19 cellular contexts compared by ENCODE assay signal in genomic region chr1:201990427-201990826, GRCh38. TPM values are rescaled to one million over a fixed set of nuclear protein-coding genes. Genes with fewer than 3 reads are reported as not detected.
DNase-seq lines count a peak whose midpoint lies in the region; ATAC-seq and TF ChIP-seq lines count a peak whose summit lies in the region.
"Had no signal": no experiment of that assay in that cellular context is flagged by ENCODE, and none has a peak within 500 bp of the region (broad histone marks: within the 10 kb centered on the region; RNA-seq: fewer than 3 reads in every experiment).

No MANE protein-coding gene starts in this region.

- no peaks in the 10 kb centered on the region for H3K9me3 Mint-ChIP-seq in glutamatergic neuron (ENCODE audit: unreplicated experiment)
- H3K9me3 Mint-ChIP-seq: CD4-positive, CD25-positive, alpha-beta regulatory T cell; GM23338 had no signal

- peaks cover 4% of the 10 kb centered on the region for H3K27me3 Mint-ChIP-seq in glutamatergic neuron (ENCODE audit: unreplicated experiment)
- H3K27me3 Mint-ChIP-seq: CD4-positive, CD25-positive, alpha-beta regulatory T cell had no signal

- H3K36me3 ChIP-seq in cardiac muscle cell (peaks cover 35% of the 10 kb centered on the region), right lobe of liver (peaks cover 0 to 41% (median 14%) of the 10 kb centered on the region in 4 donors)

- H3K4me3 ChIP-seq in LNCaP clone FGC (ENCODE audit: low read depth, low read length) (no peak overlapping the region), cardiac muscle cell (no peak overlapping the region), right lobe of liver (no peak overlapping the region), dorsolateral prefrontal cortex (no peak overlapping the region)
- H3K4me3 ChIP-seq: GM23338 had no signal

- no peaks in the 10 kb centered on the region for H3K36me3 Mint-ChIP-seq in glutamatergic neuron (ENCODE audit: unreplicated experiment)

- H3K27ac ChIP-seq in cardiac muscle cell (peak overlapping the region; percentile 43), right lobe of liver (no peak overlapping the region), dorsolateral prefrontal cortex (no peak overlapping the region)
- H3K27ac ChIP-seq: HL-60 had no signal

- ATAC-seq in right lobe of liver (peak; percentile 88 to 96 (median 90)), HG03108 (IDR thresholded peaks at IDR 0.05; ENCODE audit: unreplicated experiment) (no peak)
- ATAC-seq: GM23338 had no signal

- no peaks in the 10 kb centered on the region for H3K27me3 ChIP-seq in cardiac muscle cell
- no peaks in the 10 kb centered on the region for H3K27me3 ChIP-seq in right lobe of liver
- no peaks in the 10 kb centered on the region for H3K27me3 ChIP-seq in dorsolateral prefrontal cortex

- peak; percentile 63 for DNase-seq in LNCaP clone FGC (ENCODE audit: low read depth)
- DNase-seq in amniotic epithelial cell (ENCODE audit: low read depth) = peak; percentile 45
- DNase-seq in cardiac muscle cell (ENCODE audit: low read depth in 1 of 2, low spot score in 1 of 2) = peak in 1 of 2 donors; percentile 35
- peak in 2 of 3 donors; percentile 62 to 66 for DNase-seq in right lobe of liver
- no peak for DNase-seq in cerebellar nuclear complex (lab: John Stamatoyannopoulos, UW)
- no peak for DNase-seq in dorsolateral prefrontal cortex
- no peak for DNase-seq in glutamatergic neuron
- DNase-seq: CD4-positive, CD25-positive, alpha-beta regulatory T cell; DMS79 treated with DMSO at 0.1 percent for 48 hours; KBM-7; NCI-H1105; NCI-H187; NCI-H446 treated with DMSO at 0.1 percent for 48 hours; NCI-H82; SHP77 had no signal

- 61% methylated on average over 4 of the region's 6 CpGs for WGBS in right lobe of liver (ENCODE audit: insufficient coverage, low coverage, low lambda C conversion rate, missing lambda C conversion rate)

- H3K9me3 ChIP-seq in cardiac muscle cell (ENCODE audit: low read depth) (no peaks in the 10 kb centered on the region), right lobe of liver (no peaks in the 10 kb centered on the region)

- peaks cover 5% of the 10 kb centered on the region for H3K4me1 Mint-ChIP-seq in glutamatergic neuron (ENCODE audit: low read depth, unreplicated experiment)

- no peak for TF ChIP-seq POLR2A in right lobe of liver (IDR thresholded peaks at IDR 0.05)

- no peaks in the 10 kb centered on the region for H3K4me1 ChIP-seq in cardiac muscle cell (ENCODE audit: low read depth)
- H3K4me1 ChIP-seq in right lobe of liver = peaks cover 0 to 8% (median 0%) of the 10 kb centered on the region in 4 donors

- intact Hi-C loops in right lobe of liver (cut with DNase I) (no loop called here), dorsolateral prefrontal cortex (cut with DNase I) (no loop called here)

- TF ChIP-seq CTCF in LNCaP clone FGC (IDR thresholded peaks at IDR 0.05; ENCODE audit: control insufficient read depth, extremely low read depth, insufficient read depth) = no peak
- TF ChIP-seq CTCF in cardiac muscle cell (IDR thresholded peaks at IDR 0.05; ENCODE audit: low read depth, low read length) = no peak
- no peak for TF ChIP-seq CTCF in right lobe of liver (IDR thresholded peaks at IDR 0.05)
- no peak for TF ChIP-seq CTCF in dorsolateral prefrontal cortex (IDR thresholded peaks at IDR 0.05 in 54 of 56, conservative IDR thresholded peaks at IDR 0.05 in 2 of 56; ENCODE audit: low read depth in 1 of 56, partially characterized antibody in 56 of 56)
- TF ChIP-seq CTCF in glutamatergic neuron (IDR thresholded peaks at IDR 0.05; ENCODE audit: partially characterized antibody, unreplicated experiment) = no peak

- no peak overlapping the region for H3K4me3 Mint-ChIP-seq in glutamatergic neuron (ENCODE audit: unreplicated experiment)
- H3K4me3 Mint-ChIP-seq: CD4-positive, CD25-positive, alpha-beta regulatory T cell; GM23338 had no signal

- H3K27ac Mint-ChIP-seq in glutamatergic neuron (ENCODE audit: unreplicated experiment) = no peak overlapping the region
- H3K27ac Mint-ChIP-seq: CD4-positive, CD25-positive, alpha-beta regulatory T cell; GM23338 had no signal

RNA-seq across cellular contexts. Expression of gene RNPEP, which starts 8.0 kb away (rescaled TPM):
- total RNA-seq in cardiac muscle cell (56.6 and 60.4 TPM in 2 replicates), right lobe of liver (10 to 100 TPM; 28.9 to 51.5 (median 41.3) TPM), dorsolateral prefrontal cortex (10 to 100 TPM; 13.7 to 35.6 (median 22.7) TPM), glutamatergic neuron (ENCODE audit: unreplicated experiment) (42.4 TPM)
- 52.6 and 66.0 TPM in 2 replicates for polyA plus RNA-seq in cardiac muscle cell

RNA-seq across cellular contexts. Expression of gene ELF3, which starts 20.0 kb away (rescaled TPM):
- total RNA-seq in cardiac muscle cell (27.7 and 28.7 TPM in 2 replicates), right lobe of liver (100 to 1,000 TPM in 1 of 6 experiments, 10 to 100 TPM in 5; 12.6 to 266 (median 57.8) TPM), dorsolateral prefrontal cortex (1 to 10 TPM in 22 of 120 experiments, under 1 TPM in 81, not detected in 17; 0.08 to 3.7 (median 0.51) TPM), glutamatergic neuron (ENCODE audit: unreplicated experiment) (0.96 TPM)
- polyA plus RNA-seq in cardiac muscle cell = 22.6 and 35.2 TPM in 2 replicates
- polyA plus RNA-seq: CD4-positive, CD25-positive, alpha-beta regulatory T cell had no signal

RNA-seq across cellular contexts. Expression of gene TIMM17A, which starts 35.1 kb away (rescaled TPM):
- total RNA-seq in cardiac muscle cell (32.9 and 37.4 TPM in 2 replicates), right lobe of liver (10 to 100 TPM; 26.5 to 44.1 (median 38.1) TPM), dorsolateral prefrontal cortex (10 to 100 TPM; 24.0 to 84.7 (median 54.1) TPM), glutamatergic neuron (ENCODE audit: unreplicated experiment) (69.8 TPM)
- 88.7 and 110 TPM in 2 replicates for polyA plus RNA-seq in cardiac muscle cell

RNA-seq across cellular contexts. Expression of gene LMOD1, which starts 44.1 kb away (rescaled TPM):
- total RNA-seq in cardiac muscle cell (48.3 and 75.6 TPM in 2 replicates), right lobe of liver (1 to 10 TPM; 1.1 to 3.5 (median 2.1) TPM), dorsolateral prefrontal cortex (10 to 100 TPM in 32 of 120 experiments, 1 to 10 TPM in 88; 1.9 to 99.5 (median 5.7) TPM), glutamatergic neuron (ENCODE audit: unreplicated experiment) (0.20 TPM)
- polyA plus RNA-seq in cardiac muscle cell = 27.4 and 47.9 TPM in 2 replicates
- total RNA-seq: A673; CD4-positive, CD25-positive, alpha-beta regulatory T cell had no signal
- polyA plus RNA-seq: CD4-positive, CD25-positive, alpha-beta regulatory T cell had no signal

Comparison
In these comparisons a context has a peak if more than half of its experiments do, and no peak if none do; other contexts are left out.
1. DNase-seq: peak in LNCaP clone FGC (single experiment), amniotic epithelial cell (single experiment) and right lobe of liver (2 of 3); none in cerebellar nuclear complex (0 of 2), dorsolateral prefrontal cortex (0 of 10) and glutamatergic neuron (single experiment).